In the genomic region with DNA sequence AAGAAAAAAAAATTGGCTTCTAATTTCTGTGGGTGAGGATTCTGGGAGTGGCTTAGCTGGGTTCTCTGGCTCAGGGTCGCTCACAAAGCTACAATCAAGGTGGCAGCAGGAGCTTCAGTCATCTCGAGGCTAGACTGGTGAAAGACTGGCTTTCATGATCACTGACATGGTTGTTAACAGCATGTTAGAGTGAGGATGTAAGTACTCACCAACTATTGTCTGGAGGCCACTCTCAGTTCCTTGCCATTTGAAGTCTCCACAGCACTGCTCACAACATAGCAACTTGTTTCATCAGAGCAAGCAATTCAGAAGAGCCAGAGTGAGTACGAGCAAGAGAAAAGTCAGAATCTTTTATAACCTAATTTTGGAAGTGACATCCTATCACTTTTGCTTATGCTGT, we compare ENCODE assay signal across 26 cellular contexts.
"Had no signal": no experiment of that assay in that cellular context is flagged by ENCODE, and none has a peak within 500 bp of the region (broad histone marks: within the 10 kb centered on the region; RNA-seq: fewer than 3 reads in every experiment).

No MANE protein-coding gene starts in this region.

- H3K36me3 ChIP-seq: adrenal gland, cardiac muscle cell, gastrocnemius medialis, left lung, lower lobe of right lung, right atrium auricular region, transverse colon had no signal

- H3K27me3 ChIP-seq: body of pancreas, right atrium auricular region, testis had no signal

- H3K27ac ChIP-seq: adrenal gland, body of pancreas, cardiac muscle cell, coronary artery, dorsolateral prefrontal cortex, gastrocnemius medialis, left lung, lower lobe of right lung, right atrium auricular region, testis, transverse colon had no signal

- H3K4me1 ChIP-seq: adrenal gland, body of pancreas, gastrocnemius medialis, left lung, testis had no signal

- H3K4me3 ChIP-seq: adrenal gland, body of pancreas, cardiac muscle cell, coronary artery, dorsolateral prefrontal cortex, gastrocnemius medialis, left lung, lower lobe of right lung, right atrium auricular region, testis, transverse colon had no signal

- ATAC-seq: body of pancreas, gastrocnemius medialis, left lung, lower lobe of right lung, natural killer cell had no signal

- H3K9me3 ChIP-seq: adrenal gland, body of pancreas, gastrocnemius medialis, left lung, lower lobe of right lung, right atrium auricular region, testis, transverse colon had no signal

- DNase-seq: activated B cell treated with CpG ODN at 0.5 μM for 24 hours; activated CD4-positive, alpha-beta T cell treated with anti-CD3 and anti-CD28 coated beads, Interleukin-2, amount 50 U/mL, for 4 hours; activated naive CD4-positive, alpha-beta T cell; activated naive CD8-positive, alpha-beta T cell treated with anti-CD3 and anti-CD28 coated beads for 36 hours; activated T-cell treated with anti-CD3 and anti-CD28 coated beads, Interleukin-2, amount 50 U/mL, for 48 hours; adrenal gland; aorta; body of pancreas; dorsolateral prefrontal cortex; effector memory CD4-positive, alpha-beta T cell; erythroblast; gastrocnemius medialis; glutamatergic neuron; left lung; lower lobe of right lung; mesenchymal stem cell; natural killer cell; stimulated activated CD4-positive, alpha-beta T cell treated with anti-CD3 and anti-CD28 coated beads, Interleukin-15, amount 100 ng/mL, for 24 hours; stimulated activated CD4-positive, alpha-beta T cell treated with anti-CD3 and anti-CD28 coated beads, Interleukin-2, amount 100 ng/mL, for 24 hours; stimulated activated naive CD4-positive, alpha-beta T cell; T-helper 1 cell; testis; transverse colon had no signal
